In the genomic region with DNA sequence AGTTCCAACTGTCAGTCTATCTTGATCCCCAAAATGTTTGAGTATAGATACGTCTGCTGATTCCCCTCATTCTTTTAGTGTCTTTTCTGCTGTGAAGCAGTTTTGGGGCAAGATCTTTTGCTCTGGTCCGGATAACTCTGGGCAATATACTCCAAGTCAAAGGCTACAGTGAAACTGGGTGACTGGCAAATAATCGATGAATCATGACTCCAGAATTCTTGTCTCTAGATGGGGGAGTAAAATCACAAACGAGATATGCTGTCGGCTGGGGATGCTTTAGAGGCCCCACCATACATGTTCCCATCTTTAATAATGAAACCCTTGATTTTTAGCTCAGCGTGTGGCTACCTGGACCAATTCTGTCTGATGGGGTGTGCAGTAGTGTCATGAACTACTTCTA, we compare ENCODE assay signal across 15 cellular contexts.
DNase-seq lines count a peak whose midpoint lies in the region; ATAC-seq and TF ChIP-seq lines count a peak whose summit lies in the region.
"Had no signal": no experiment of that assay in that cellular context is flagged by ENCODE, and none has a peak within 500 bp of the region (broad histone marks: within the 10 kb centered on the region; RNA-seq: fewer than 3 reads in every experiment).

No MANE protein-coding gene starts in this region.

- no peak overlapping the region for H3K4me3 Mint-ChIP-seq in activated naive CD8-positive, alpha-beta T cell
- no peak overlapping the region for H3K4me3 Mint-ChIP-seq in activated naive CD8-positive, alpha-beta T cell treated with anti-CD3 and anti-CD28 coated beads, Interleukin-2, amount 50 U/mL, for 24 hours
- H3K4me3 Mint-ChIP-seq: CD14-positive monocyte had no signal

- intact Hi-C loops in lower lobe of right lung (cut with DNase I) (no loop called here), thyroid gland (cut with DNase I) (no loop called here)

- ATAC-seq in activated naive CD8-positive, alpha-beta T cell treated with anti-CD3 and anti-CD28 coated beads, Interleukin-2, amount 50 U/mL, for 24 hours: no peak
- ATAC-seq in lower lobe of right lung (no peak), HG03135 (IDR thresholded peaks at IDR 0.05; ENCODE audit: unreplicated experiment) (no peak), GM18909 (IDR thresholded peaks at IDR 0.05; ENCODE audit: poor library complexity, unreplicated experiment) (no peak)

- TF ChIP-seq CTCF in lower lobe of right lung (IDR thresholded peaks at IDR 0.05) (no peak), thyroid gland (IDR thresholded peaks at IDR 0.05) (no peak)

- H3K4me3 ChIP-seq in adipocyte (ENCODE audit: low read length) (no peak overlapping the region), lower lobe of right lung (no peak overlapping the region), thyroid gland (replicated peaks in 1 of 3) (no peak overlapping the region)
- H3K4me3 ChIP-seq: lung, PC-9, spleen had no signal

- H3K9me3 ChIP-seq in adipocyte (ENCODE audit: control insufficient read depth, low read length): no peaks in the 10 kb centered on the region
- no peaks in the 10 kb centered on the region for H3K9me3 ChIP-seq in lower lobe of right lung
- no peaks in the 10 kb centered on the region for H3K9me3 ChIP-seq in thyroid gland
- H3K9me3 ChIP-seq: SK-N-SH had no signal

- peak overlapping the region; percentile 42 for H3K27ac Mint-ChIP-seq in activated naive CD8-positive, alpha-beta T cell
- no peak overlapping the region for H3K27ac Mint-ChIP-seq in activated naive CD8-positive, alpha-beta T cell treated with anti-CD3 and anti-CD28 coated beads, Interleukin-2, amount 50 U/mL, for 24 hours

- H3K36me3 ChIP-seq in adipocyte (ENCODE audit: control insufficient read depth, insufficient read depth, low read length, severe bottlenecking) (no peaks in the 10 kb centered on the region), lower lobe of right lung (no peaks in the 10 kb centered on the region), thyroid gland (no peaks in the 10 kb centered on the region)
- H3K36me3 ChIP-seq: spleen had no signal

- WGBS in thyroid gland, 2 donors: 85 to 86% methylated on average over 6 of the region's 6 CpGs

- H3K9me3 Mint-ChIP-seq in activated naive CD8-positive, alpha-beta T cell (ENCODE audit: low read depth): no peaks in the 10 kb centered on the region
- peaks cover 4% of the 10 kb centered on the region for H3K9me3 Mint-ChIP-seq in activated naive CD8-positive, alpha-beta T cell treated with anti-CD3 and anti-CD28 coated beads, Interleukin-2, amount 50 U/mL, for 24 hours

- H3K27ac ChIP-seq in lower lobe of right lung: peak overlapping the region; percentile 25
- H3K27ac ChIP-seq in thyroid gland: peak overlapping the region; percentile 22 to 57 (median 45)
- H3K27ac ChIP-seq: parathyroid adenoma, PC-9, spleen had no signal

- no peak for DNase-seq in activated naive CD8-positive, alpha-beta T cell treated with anti-CD3 and anti-CD28 coated beads, Interleukin-2, amount 50 U/mL, for 24 hours
- DNase-seq in adipocyte (ENCODE audit: low read depth): no peak
- no peak for DNase-seq in lower lobe of right lung
- DNase-seq in thyroid gland: no peak
- no peak for DNase-seq in activated gamma-delta T cell (lab: John Stamatoyannopoulos, UW)
- DNase-seq: activated naive CD4-positive, alpha-beta T cell treated with anti-CD3 and anti-CD28 coated beads, Interleukin-2, amount 50 U/mL, for 16 hours; PC-9; spleen had no signal

- peaks cover 54% of the 10 kb centered on the region for H3K4me1 Mint-ChIP-seq in activated naive CD8-positive, alpha-beta T cell (ENCODE audit: low read depth)
- peaks cover 56% of the 10 kb centered on the region for H3K4me1 Mint-ChIP-seq in activated naive CD8-positive, alpha-beta T cell treated with anti-CD3 and anti-CD28 coated beads, Interleukin-2, amount 50 U/mL, for 24 hours

- no peak for TF ChIP-seq POLR2A in thyroid gland (IDR thresholded peaks at IDR 0.05)

- H3K27me3 Mint-ChIP-seq in activated naive CD8-positive, alpha-beta T cell: no peaks in the 10 kb centered on the region
- H3K27me3 Mint-ChIP-seq in activated naive CD8-positive, alpha-beta T cell treated with anti-CD3 and anti-CD28 coated beads, Interleukin-2, amount 50 U/mL, for 24 hours: no peaks in the 10 kb centered on the region

- H3K9ac ChIP-seq in adipocyte (ENCODE audit: low read length): peak overlapping the region; percentile 59
- H3K9ac ChIP-seq: parathyroid adenoma, SK-N-SH had no signal

- H3K4me1 ChIP-seq in adipocyte (ENCODE audit: control insufficient read depth, insufficient read depth, low read length) (peaks cover 38% of the 10 kb centered on the region), lower lobe of right lung (peaks cover 35% of the 10 kb centered on the region), thyroid gland (peaks cover 0 to 27% of the 10 kb centered on the region in 2 donors)
- H3K4me1 ChIP-seq: parathyroid adenoma had no signal

- H3K36me3 Mint-ChIP-seq in activated naive CD8-positive, alpha-beta T cell: no peaks in the 10 kb centered on the region
- peaks cover 2% of the 10 kb centered on the region for H3K36me3 Mint-ChIP-seq in activated naive CD8-positive, alpha-beta T cell treated with anti-CD3 and anti-CD28 coated beads, Interleukin-2, amount 50 U/mL, for 24 hours (ENCODE audit: low read depth)

- no peaks in the 10 kb centered on the region for H3K27me3 ChIP-seq in adipocyte (replicated peaks; ENCODE audit: control insufficient read depth, insufficient read depth, low read length)
- H3K27me3 ChIP-seq in lower lobe of right lung (ENCODE audit: low read depth): no peaks in the 10 kb centered on the region
- H3K27me3 ChIP-seq in thyroid gland: no peaks in the 10 kb centered on the region
- H3K27me3 ChIP-seq: spleen had no signal
